In the genomic region with DNA sequence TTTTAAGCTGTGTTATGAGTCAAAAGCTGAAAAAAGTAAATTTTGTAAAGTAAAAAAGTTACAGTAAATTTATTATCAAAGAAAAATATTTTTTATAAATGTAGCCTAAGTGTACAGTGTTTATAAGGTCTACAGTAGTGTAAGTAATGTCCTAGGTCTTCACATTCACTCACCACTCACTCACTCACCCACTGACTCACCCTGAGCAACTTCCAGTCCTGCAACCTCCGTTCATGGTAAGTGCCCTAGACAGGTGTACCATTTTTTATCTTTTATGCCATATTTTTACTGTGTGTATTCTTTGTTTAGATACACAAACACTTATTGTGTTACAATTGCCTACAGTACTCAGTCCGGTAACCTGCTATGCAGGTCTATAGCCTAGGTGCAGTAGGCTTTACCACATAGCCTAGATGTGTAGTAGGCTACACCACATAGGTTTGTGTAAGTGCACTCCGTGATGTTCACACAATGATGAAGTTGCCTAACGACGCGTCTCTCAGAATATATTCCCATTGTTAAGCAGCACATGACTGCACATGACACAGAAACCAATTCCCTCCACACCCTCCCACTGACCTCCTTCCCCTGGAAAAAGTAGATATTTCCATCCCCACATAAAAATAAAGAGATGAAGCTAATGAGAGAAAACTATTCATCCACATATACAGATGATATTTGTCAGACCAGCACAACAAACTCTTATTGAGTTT, we compare ENCODE assay signal across 17 cellular contexts. TPM values are rescaled to one million over a fixed set of nuclear protein-coding genes. Genes with fewer than 3 reads are reported as not detected.
DNase-seq lines count a peak whose midpoint lies in the region; ATAC-seq and FAIRE-seq lines count a peak whose summit lies in the region.
"Had no signal": no experiment of that assay in that cellular context is flagged by ENCODE, and none has a peak within 500 bp of the region (broad histone marks: within the 10 kb centered on the region; RNA-seq: fewer than 3 reads in every experiment).

No MANE protein-coding gene starts in this region.

- peak; percentile 23 for FAIRE-seq in RCC 7860 (lab: Jason Lieb, UNC)

- ATAC-seq in left cardiac atrium = peak; percentile 24 to 58
- ATAC-seq: activated CD8-positive, alpha-beta T cell treated with anti-CD3 and anti-CD28 coated beads for 36 hours; activated naive CD8-positive, alpha-beta T cell treated with anti-CD3 and anti-CD28 coated beads, Interleukin-2, amount 50 U/mL, for 24 hours; gastrocnemius medialis had no signal

- intact Hi-C loops in left cardiac atrium (cut with DNase I) = no loop called here

- DNase-seq in HCEC 1CT = peak; percentile 30
- no peak for DNase-seq in RCC 7860 (ENCODE audit: low spot score)
- DNase-seq in left cardiac atrium = no peak
- peak; percentile 66 for DNase-seq in renal cortical epithelial cell (ENCODE audit: low read depth)
- DNase-seq in UCSD-AML1 (lab: John Stamatoyannopoulos, UW; ENCODE audit: unreplicated experiment) = no peak
- no peak for DNase-seq in Ammon's horn (ENCODE audit: low spot score)
- no peak for DNase-seq in NCI-H146 treated with DMSO at 0.1 percent for 48 hours (lab: John Stamatoyannopoulos, UW; ENCODE audit: unreplicated experiment)
- no peak for DNase-seq in SKM-1 treated with dmso at 0.1 percent for 144 hours (lab: John Stamatoyannopoulos, UW; ENCODE audit: unreplicated experiment)
- DNase-seq: activated CD8-positive, alpha-beta T cell treated with anti-CD3 and anti-CD28 coated beads for 36 hours; activated naive CD8-positive, alpha-beta T cell treated with anti-CD3 and anti-CD28 coated beads, Interleukin-2, amount 50 U/mL, for 24 hours; gastrocnemius medialis; GDM1; HFFc6; KBM-7; mesendoderm; NCI-H1694; stimulated activated naive CD4-positive, alpha-beta T cell treated with Interleukin-2 at 50 U/mL for 16 hours had no signal

RNA-seq across cellular contexts. Expression of gene FGL2, which starts 44.8 kb away (rescaled TPM):
- total RNA-seq in left cardiac atrium = 10 to 100 TPM; 19.7 to 20.8 TPM
- 0.30 and 1.0 TPM in 2 replicates for total RNA-seq in renal cortical epithelial cell
- total RNA-seq: HFFc6 had no signal

Comparison
In these comparisons a context has a peak if more than half of its experiments do, and no peak if none do; other contexts are left out.
1. DNase-seq: peak in HCEC 1CT (single experiment) and renal cortical epithelial cell (single experiment); none in RCC 7860 (single experiment), left cardiac atrium (single experiment), UCSD-AML1 (single experiment), Ammon's horn (single experiment), NCI-H146 treated with DMSO at 0.1 percent for 48 hours (single experiment) and SKM-1 treated with dmso at 0.1 percent for 144 hours (single experiment).
2. RNA of gene FGL2, which starts 44.8 kb away (total RNA-seq): 19.7 to 20.8 TPM in left cardiac atrium; 0.30 to 1.0 TPM in renal cortical epithelial cell; every median in the first group is over 10 times any median in the second.